Comparison of ENCODE assay signal across 8 cellular contexts in genomic region chrX:107677501-107677901, GRCh38. TPM values are rescaled to one million over a fixed set of nuclear protein-coding genes. Genes with fewer than 3 reads are reported as not detected.
DNase-seq lines count a peak whose midpoint lies in the region; ATAC-seq and TF ChIP-seq lines count a peak whose summit lies in the region.

No MANE protein-coding gene starts in this region.

- no peak overlapping the region for H4K8ac ChIP-seq in mesenchymal stem cell (ENCODE audit: low read length)

- no peaks in the 10 kb centered on the region for H3K79me2 ChIP-seq in HCT116 (ENCODE audit: insufficient read depth, low read length)

- no peak overlapping the region for H3K23ac ChIP-seq in mesenchymal stem cell (ENCODE audit: low read length in 2 of 2)

- peak overlapping the region; percentile 14 to 48 for H3K18ac ChIP-seq in mesenchymal stem cell (ENCODE audit: low read depth in 1 of 2, low read length in 2 of 2)

- H2AK5ac ChIP-seq in mesenchymal stem cell (ENCODE audit: low read length, severe bottlenecking) = no peak overlapping the region

- H3K4me3 ChIP-seq in HCT116 (replicated peaks in 1 of 2; ENCODE audit: low read depth in 1 of 2, low read length in 2 of 2) (peak overlapping the region; percentile 61 to 67), adrenal gland (no peak overlapping the region), mesenchymal stem cell (ENCODE audit: insufficient read depth in 1 of 2, low read depth in 1 of 2, low read length in 2 of 2) (no peak overlapping the region)

- intact Hi-C loops in HCT116 (cut with micrococcal nuclease) = no loop called here
- intact Hi-C loops in adrenal gland (cut with DNase I) = loop anchor here (5.0 to 10.0 kb wide), 2 partner anchors 40 to 97 kb away; partner anchors contain the start of genes NCBP2L (in 1 of the 2) and TSC22D3 (in 1 of the 2)

- peak overlapping the region; percentile 87 for H3K4me2 ChIP-seq in HCT116 (ENCODE audit: low read length)
- H3K4me2 ChIP-seq in mesenchymal stem cell (ENCODE audit: low read length, poor library complexity, severe bottlenecking) = peak overlapping the region; percentile 47

- H2BK12ac ChIP-seq in mesenchymal stem cell (ENCODE audit: low read length in 2 of 2) = no peak overlapping the region

- H2BK120ac ChIP-seq in mesenchymal stem cell (ENCODE audit: low read depth, low read length) = peak overlapping the region; percentile 49

- H3K9me3 ChIP-seq in HCT116 (ENCODE audit: control insufficient read depth in 1 of 2, insufficient read depth in 1 of 2, low read depth in 1 of 2, low read length in 2 of 2) (no peaks in the 10 kb centered on the region), adrenal gland (replicated peaks in 1 of 3) (no peaks in the 10 kb centered on the region), mesenchymal stem cell (ENCODE audit: control insufficient read depth, low read length) (no peaks in the 10 kb centered on the region)

- no peak overlapping the region for H2AFZ ChIP-seq in HCT116 (ENCODE audit: low read depth, low read length, poor library complexity, severe bottlenecking)
- H2AFZ ChIP-seq in mesenchymal stem cell (ENCODE audit: low read depth, low read length) = no peak overlapping the region

- no peak for TF ChIP-seq CTCF in 22Rv1 (IDR thresholded peaks at IDR 0.05)
- no peak for TF ChIP-seq CTCF in HCT116 (IDR thresholded peaks at IDR 0.05 in 2 of 3, conservative IDR thresholded peaks at IDR 0.05 in 1 of 3; ENCODE audit: borderline replicate concordance in 1 of 3, insufficient read depth in 1 of 3, low read depth in 2 of 3, low read length in 2 of 3)
- no peak for TF ChIP-seq CTCF in adrenal gland (IDR thresholded peaks at IDR 0.05)

- H3K14ac ChIP-seq in mesenchymal stem cell (ENCODE audit: low read length in 2 of 2) = no peak overlapping the region

- no peak for TF ChIP-seq RAD21 in HCT116 (IDR thresholded peaks at IDR 0.05; ENCODE audit: low read depth)

- H3K4ac ChIP-seq in mesenchymal stem cell (ENCODE audit: low read depth in 1 of 2, low read length in 2 of 2) = peak overlapping the region in 1 of 2 experiments; percentile 49

- 47 to 65% (median 49%) methylated on average over 5 to 10 of the region's 10 CpGs for WGBS in adrenal gland, 4 donors
- WGBS in mesenchymal stem cell = no CpG with 5 or more reads among the region's 10 CpGs

- TF ChIP-seq POLR2A in HCT116 (IDR thresholded peaks at IDR 0.05; ENCODE audit: borderline replicate concordance, extremely low read depth, insufficient read depth, insufficient read length) (no peak), adrenal gland (IDR thresholded peaks at IDR 0.05) (no peak)

- no peak for ATAC-seq in HCT116
- ATAC-seq in GM19395 (IDR thresholded peaks at IDR 0.05; ENCODE audit: unreplicated experiment) = no peak

- H3K9me2 ChIP-seq in HCT116 (ENCODE audit: insufficient read depth) = no peaks in the 10 kb centered on the region

- H2BK15ac ChIP-seq in mesenchymal stem cell (ENCODE audit: low read depth, poor library complexity, severe bottlenecking) = no peak overlapping the region

- BruUV-seq in HCT116 (replicated peaks; lab: Mats Ljungman, UMichigan) = no TSS peak

- H4K91ac ChIP-seq in mesenchymal stem cell (ENCODE audit: low read length) = no peak overlapping the region

- no peaks in the 10 kb centered on the region for H3K27me3 ChIP-seq in HCT116 (ENCODE audit: insufficient read depth, low read length)
- no peaks in the 10 kb centered on the region for H3K27me3 ChIP-seq in adrenal gland
- peaks cover 0 to 31% of the 10 kb centered on the region in 2 experiments for H3K27me3 ChIP-seq in mesenchymal stem cell (ENCODE audit: control insufficient read depth in 1 of 2, insufficient read depth in 1 of 2, low read length in 2 of 2)

- H3K36me3 ChIP-seq in HCT116 (ENCODE audit: control insufficient read depth in 1 of 2, insufficient read depth in 2 of 2, low read length in 2 of 2) (no peaks in the 10 kb centered on the region), adrenal gland (replicated peaks in 1 of 2) (no peaks in the 10 kb centered on the region), mesenchymal stem cell (ENCODE audit: control insufficient read depth in 1 of 2, insufficient read depth in 2 of 2, low read depth in 1 of 2, low read length in 2 of 2) (no peaks in the 10 kb centered on the region)

- POLR2A ChIA-PET in HCT116 (lab: Charles Lee) = interaction anchor here (0.6 to 2.4 kb wide), 2 partner anchors 40 to 89 kb away, joined by 4 to 9 read pairs; no protein-coding TSS in a partner anchor

- no peaks in the 10 kb centered on the region for H4K20me1 ChIP-seq in HCT116 (ENCODE audit: insufficient read depth)

- H3K27ac ChIP-seq in 22Rv1 (peak overlapping the region; percentile 81), HCT116 (ENCODE audit: low read depth, low read length) (peak overlapping the region; percentile 78), adrenal gland (peak overlapping the region; percentile 64 to 96 (median 77)), mesenchymal stem cell (ENCODE audit: low read length, poor library complexity, severe bottlenecking) (peak overlapping the region; percentile 88)

- DNase-seq in HCT116 (ENCODE audit: low read depth, low spot score) (no peak), adrenal gland (no peak), mesenchymal stem cell (peak; percentile 83), NCI-H1417 treated with DMSO at 0.1 percent for 48 hours (lab: John Stamatoyannopoulos, UW) (no peak), putamen (ENCODE audit: low spot score) (no peak), HPDE6-E6E7 (ENCODE audit: extremely low spot score) (no peak)

- H2BK5ac ChIP-seq in mesenchymal stem cell (ENCODE audit: low read depth, low read length, poor library complexity, severe bottlenecking) = peak overlapping the region; percentile 5

- H3K9ac ChIP-seq in HCT116 (ENCODE audit: low read length) (peak overlapping the region; percentile 82), mesenchymal stem cell (ENCODE audit: low read length) (peak overlapping the region; percentile 88)

- RAD21 ChIA-PET in HCT116 (lab: Charles Lee; ENCODE audit: low non-redundant PET in 1 of 2, low total read pairs in 2 of 2, uncharacterized antibody in 2 of 2, unreplicated experiment in 2 of 2) = interaction anchor here in 1 of 2 experiments (1.0 kb wide), 1 partner anchor 100 kb away, joined by 3 read pairs; the partner anchor contains the start of gene NCBP2L

- H3K4me1 ChIP-seq in HCT116 (ENCODE audit: control insufficient read depth in 1 of 2, insufficient read depth in 2 of 2, low read length in 2 of 2) (peaks cover 33 to 55% of the 10 kb centered on the region in 2 experiments), adrenal gland (replicated peaks in 1 of 2) (peaks cover 0 to 30% of the 10 kb centered on the region in 2 donors), mesenchymal stem cell (ENCODE audit: control insufficient read depth, insufficient read depth, low read depth, low read length) (peaks cover 25% of the 10 kb centered on the region)

- no peaks in the 10 kb centered on the region for H3K79me1 ChIP-seq in mesenchymal stem cell (replicated peaks; ENCODE audit: low read length, poor library complexity, severe bottlenecking)

- CTCF ChIA-PET in HCT116 (lab: Charles Lee) = interaction anchor here (1.9 kb wide), 1 partner anchor 100 kb away, joined by 4 read pairs; the partner anchor contains the start of gene NCBP2L

TF ChIP-seq in HCT116, 20 proteins besides CTCF, POLR2A, EP300 and RAD21 (continues in another document):
- TF ChIP-seq YY1 (IDR thresholded peaks at IDR 0.05; ENCODE audit: extremely low read depth, insufficient replicate concordance, low read depth, low read length) = no peak
- TF ChIP-seq CBX3 (IDR thresholded peaks at IDR 0.05; ENCODE audit: low read depth) = no peak
- TF ChIP-seq ZFX (IDR thresholded peaks at IDR 0.05) = no peak
- no peak for TF ChIP-seq SP1 (IDR thresholded peaks at IDR 0.05; ENCODE audit: low read depth)
- no peak for TF ChIP-seq POLR2AphosphoS5 (IDR thresholded peaks at IDR 0.05; ENCODE audit: low read depth, low read length)
- TF ChIP-seq EZH2phosphoT487 (IDR thresholded peaks at IDR 0.05; ENCODE audit: borderline replicate concordance) = no peak
- TF ChIP-seq REST (IDR thresholded peaks at IDR 0.05; ENCODE audit: low read depth) = no peak
- TF ChIP-seq SIN3A (IDR thresholded peaks at IDR 0.05; ENCODE audit: low read depth) = no peak
- no peak for TF ChIP-seq FOSL1 (IDR thresholded peaks at IDR 0.05; ENCODE audit: low read depth)
- TF ChIP-seq EGR1 (IDR thresholded peaks at IDR 0.05; ENCODE audit: low read depth) = no peak
- no peak for TF ChIP-seq ELF1 (IDR thresholded peaks at IDR 0.05; ENCODE audit: borderline replicate concordance, low read depth)
- TF ChIP-seq ATF3 (IDR thresholded peaks at IDR 0.05) = no peak

RNA-seq across cellular contexts. Expression of gene PRPS1, which starts 49.2 kb away (rescaled TPM):
- total RNA-seq in HCT116 (2021; ENCODE audit: unreplicated experiment) = 62.6 TPM
- polyA plus RNA-seq in HCT116 (2012) = 35.0 and 42.7 TPM in 2 replicates
- total RNA-seq in adrenal gland = 10 to 100 TPM in 7 of 8 donors, 1 to 10 TPM in 1; 9.9 to 55.1 (median 39.0) TPM
- 10 to 100 TPM in 1 of 3 donors, 1 to 10 TPM in 2; 8.9 to 78.3 (median 9.4) TPM for polyA plus RNA-seq in adrenal gland
- polyA plus RNA-seq in mesenchymal stem cell (2013, experiment 1 of 2) = 31.3 TPM
- polyA plus RNA-seq in mesenchymal stem cell (2013, experiment 2 of 2) = 32.9 TPM

Comparison
In these comparisons a context has a peak if more than half of its experiments do, and no peak if none do; other contexts are left out.
1. H3K4me3 ChIP-seq: peak in HCT116 (2 of 2); none in adrenal gland (0 of 4) and mesenchymal stem cell (0 of 2).
2. Peak in every context shown above with its lines, with median percentiles within 50 percentile points of each other: H3K27ac ChIP-seq.